Comparison of ENCODE assay signal across 1 cellular context in genomic region chr3:71559578-71560162, GRCh38.
TF ChIP-seq lines count a peak whose summit lies in the region.

No MANE protein-coding gene starts in this region.

TF ChIP-seq in HepG2, 621 proteins besides CTCF, POLR2A, EP300 and RAD21 (continued from another document and continues in another):
- TF ChIP-seq ZNF609 (CRISPR knock-in tag; IDR thresholded peaks at IDR 0.05; ENCODE audit: borderline replicate concordance) (peak; percentile 38; the same call in 1 of the 2 replicates), ZHX1 (CRISPR knock-in tag; IDR thresholded peaks at IDR 0.05; ENCODE audit: low read depth) (no peak), TBX2 (CRISPR knock-in tag; IDR thresholded peaks at IDR 0.05; ENCODE audit: borderline replicate concordance) (peak; percentile 64; the same call in 1 of the 2 replicates), ZBTB40 (IDR thresholded peaks at IDR 0.05) (no peak), ZBTB40 (CRISPR knock-in tag; IDR thresholded peaks at IDR 0.05) (no peak), PHF5A (CRISPR knock-in tag; IDR thresholded peaks at IDR 0.05; ENCODE audit: low read depth, unreplicated experiment) (no peak), GPBP1L1 (CRISPR knock-in tag; IDR thresholded peaks at IDR 0.05) (no peak), ZNF709 (CRISPR knock-in tag; IDR thresholded peaks at IDR 0.05) (no peak), HNRNPL (IDR thresholded peaks at IDR 0.05; ENCODE audit: low read depth, low read length) (no peak), PAX8 (CRISPR knock-in tag; IDR thresholded peaks at IDR 0.05; ENCODE audit: borderline replicate concordance) (no peak), ZNF3 (CRISPR knock-in tag; IDR thresholded peaks at IDR 0.05) (no peak), HINFP (CRISPR knock-in tag; IDR thresholded peaks at IDR 0.05; ENCODE audit: low read depth) (no peak), MNT (IDR thresholded peaks at IDR 0.05) (no peak), PITX1 (CRISPR knock-in tag; IDR thresholded peaks at IDR 0.05) (peak; percentile 89), CCDC6 (CRISPR knock-in tag; IDR thresholded peaks at IDR 0.05) (no peak), MATR3 (CRISPR knock-in tag; IDR thresholded peaks at IDR 0.05) (no peak), EED (CRISPR knock-in tag; IDR thresholded peaks at IDR 0.05) (no peak), RORA (CRISPR knock-in tag; IDR thresholded peaks at IDR 0.05) (no peak), ZNF512B (CRISPR knock-in tag; IDR thresholded peaks at IDR 0.05; ENCODE audit: borderline replicate concordance) (no peak), ZNF451 (CRISPR knock-in tag; IDR thresholded peaks at IDR 0.05) (no peak), FOXK1 (CRISPR knock-in tag; IDR thresholded peaks at IDR 0.05; ENCODE audit: borderline replicate concordance, low read depth) (no peak), NFATC3 (CRISPR knock-in tag; IDR thresholded peaks at IDR 0.05) (no peak), ZFP36 (IDR thresholded peaks at IDR 0.05; ENCODE audit: borderline replicate concordance, low read depth, low read length, partially characterized antibody) (no peak), ZNF24 (IDR thresholded peaks at IDR 0.05) (no peak), ZBTB2 (CRISPR knock-in tag; IDR thresholded peaks at IDR 0.05; ENCODE audit: low read depth) (no peak), MZF1 (CRISPR knock-in tag; IDR thresholded peaks at IDR 0.05; ENCODE audit: borderline replicate concordance) (no peak)
